2 cellular contexts compared by ENCODE assay signal in the genomic region with DNA sequence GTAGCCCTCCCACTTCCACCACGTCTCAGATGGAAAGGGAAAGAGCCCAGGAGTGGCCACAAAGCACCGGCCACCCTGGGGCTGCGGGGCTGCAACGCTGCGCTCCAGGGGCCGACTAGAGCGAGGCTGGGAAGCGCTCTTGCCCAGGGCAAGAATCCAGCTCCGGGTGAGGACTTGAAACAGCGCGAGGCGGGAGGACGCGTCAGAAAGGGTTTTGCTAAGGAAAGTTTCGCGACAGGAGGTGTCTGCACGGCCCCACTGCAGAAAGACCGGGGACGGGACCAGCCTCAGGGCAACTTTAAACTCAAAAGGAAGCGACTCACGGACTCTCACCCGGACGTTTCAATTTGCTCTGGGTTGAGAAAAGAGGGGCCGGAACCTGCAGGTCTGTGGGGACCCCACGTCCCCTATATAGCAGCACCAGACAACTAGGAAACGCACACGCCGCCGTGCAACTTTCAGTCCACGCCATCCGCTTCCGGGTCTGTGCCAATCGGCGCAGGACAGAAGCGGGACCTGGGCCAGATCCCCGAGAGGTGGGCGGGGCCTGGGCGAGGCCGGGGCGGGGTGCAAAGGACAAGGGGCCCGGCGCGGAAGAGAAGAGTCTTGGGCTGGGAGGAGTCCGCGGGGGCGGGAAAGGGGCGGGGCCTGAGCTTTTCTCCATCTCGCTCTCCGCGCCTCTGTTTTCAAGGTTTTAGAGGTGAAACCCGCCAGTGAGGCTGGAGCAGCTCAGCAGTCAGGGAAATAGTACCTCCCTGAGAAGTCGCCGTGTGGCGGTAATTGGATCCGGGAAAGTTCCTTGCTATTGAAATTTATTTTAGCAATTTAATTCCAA.
TF ChIP-seq lines count a peak whose summit lies in the region.

A gene (minus strand): TSS at position 488 of the 835 bp plus-strand sequence. CDS start 6,792 bp downstream, outside the sequence.

TF ChIP-seq in HCT116, 20 proteins besides CTCF, POLR2A, EP300 and RAD21 (continued from another document):
- peak; percentile 84 for TF ChIP-seq ELF1 (IDR thresholded peaks at IDR 0.05; ENCODE audit: borderline replicate concordance, low read depth)
- no peak for TF ChIP-seq SRF (IDR thresholded peaks at IDR 0.05; ENCODE audit: low read depth)
- TF ChIP-seq CBX3 (IDR thresholded peaks at IDR 0.05; ENCODE audit: low read depth), result no peak
- TF ChIP-seq POLR2AphosphoS5 (IDR thresholded peaks at IDR 0.05; ENCODE audit: low read depth, low read length), result peak; percentile 87
- TF ChIP-seq SIN3A (IDR thresholded peaks at IDR 0.05; ENCODE audit: low read depth), result peak; percentile 66
- peak; percentile 53 for TF ChIP-seq SP1 (IDR thresholded peaks at IDR 0.05; ENCODE audit: low read depth)
- TF ChIP-seq, protein P1, sequence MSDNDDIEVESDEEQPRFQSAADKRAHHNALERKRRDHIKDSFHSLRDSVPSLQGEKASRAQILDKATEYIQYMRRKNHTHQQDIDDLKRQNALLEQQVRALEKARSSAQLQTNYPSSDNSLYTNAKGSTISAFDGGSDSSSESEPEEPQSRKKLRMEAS (IDR thresholded peaks at IDR 0.05), result peak; percentile 61; the same call in 1 of the 2 replicates

TF ChIP-seq in SK-N-SH, 30 proteins besides CTCF, POLR2A, EP300 and RAD21:
- no peak for TF ChIP-seq RXRA (IDR thresholded peaks at IDR 0.05; ENCODE audit: borderline replicate concordance, low read depth)
- no peak for TF ChIP-seq RCOR1 (IDR thresholded peaks at IDR 0.05; ENCODE audit: low read length)
- TF ChIP-seq, protein P2, sequence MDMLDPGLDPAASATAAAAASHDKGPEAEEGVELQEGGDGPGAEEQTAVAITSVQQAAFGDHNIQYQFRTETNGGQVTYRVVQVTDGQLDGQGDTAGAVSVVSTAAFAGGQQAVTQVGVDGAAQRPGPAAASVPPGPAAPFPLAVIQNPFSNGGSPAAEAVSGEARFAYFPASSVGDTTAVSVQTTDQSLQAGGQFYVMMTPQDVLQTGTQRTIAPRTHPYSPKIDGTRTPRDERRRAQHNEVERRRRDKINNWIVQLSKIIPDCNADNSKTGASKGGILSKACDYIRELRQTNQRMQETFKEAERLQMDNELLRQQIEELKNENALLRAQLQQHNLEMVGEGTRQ (IDR thresholded peaks at IDR 0.05; ENCODE audit: borderline replicate concordance, low read depth, low read length), result no peak
- no peak for TF ChIP-seq JUND (IDR thresholded peaks at IDR 0.05)
- peak; percentile 48; the same call in 1 of the 2 replicates for TF ChIP-seq NRF1 (IDR thresholded peaks at IDR 0.05; ENCODE audit: low read depth, low read length)
- TF ChIP-seq FOSL2 (IDR thresholded peaks at IDR 0.05; ENCODE audit: borderline replicate concordance, low read depth), result no peak
- TF ChIP-seq TAF1 (IDR thresholded peaks at IDR 0.05; ENCODE audit: borderline replicate concordance, low read depth, low read length), result peak; percentile 61
- TF ChIP-seq YY1 (IDR thresholded peaks at IDR 0.05; ENCODE audit: low read depth), result no peak
- TF ChIP-seq SMC3 (IDR thresholded peaks at IDR 0.05; ENCODE audit: low read depth, low read length), result 0 out of 2 replicates have a peak, but pooled peaks have one; percentile 5
- peak; percentile 75 for TF ChIP-seq SIN3A (IDR thresholded peaks at IDR 0.05; ENCODE audit: borderline replicate concordance, low read depth, low read length)
- TF ChIP-seq, protein P3, sequence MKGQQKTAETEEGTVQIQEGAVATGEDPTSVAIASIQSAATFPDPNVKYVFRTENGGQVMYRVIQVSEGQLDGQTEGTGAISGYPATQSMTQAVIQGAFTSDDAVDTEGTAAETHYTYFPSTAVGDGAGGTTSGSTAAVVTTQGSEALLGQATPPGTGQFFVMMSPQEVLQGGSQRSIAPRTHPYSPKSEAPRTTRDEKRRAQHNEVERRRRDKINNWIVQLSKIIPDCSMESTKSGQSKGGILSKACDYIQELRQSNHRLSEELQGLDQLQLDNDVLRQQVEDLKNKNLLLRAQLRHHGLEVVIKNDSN (IDR thresholded peaks at IDR 0.05; ENCODE audit: borderline replicate concordance, low read depth), result no peak
- TF ChIP-seq POLR2AphosphoS5 (IDR thresholded peaks at IDR 0.05; ENCODE audit: low read depth, low read length), result peak; percentile 79
- peak; percentile 95 for TF ChIP-seq MXI1 (IDR thresholded peaks at IDR 0.05; ENCODE audit: low read depth, low read length)
- TF ChIP-seq GABPA (IDR thresholded peaks at IDR 0.05; ENCODE audit: low read depth), result peak; percentile 71
- peak; percentile 52; the same call in 1 of the 2 replicates for TF ChIP-seq NFIC (IDR thresholded peaks at IDR 0.05; ENCODE audit: borderline replicate concordance)
- no peak for TF ChIP-seq TCF12 (IDR thresholded peaks at IDR 0.05)
- TF ChIP-seq ELF1 (IDR thresholded peaks at IDR 0.05), result peak; percentile 89
- TF ChIP-seq GATA2 (CRISPR knock-in tag; IDR thresholded peaks at IDR 0.05), result no peak
- TF ChIP-seq, protein P1 (IDR thresholded peaks at IDR 0.05; ENCODE audit: low read depth), result peak; percentile 63; the same call in 1 of the 2 replicates
- no peak for TF ChIP-seq FOXJ3 (CRISPR knock-in tag; IDR thresholded peaks at IDR 0.05)
- TF ChIP-seq CHD2 (IDR thresholded peaks at IDR 0.05; ENCODE audit: low read length, partially characterized antibody), result peak; percentile 2
